ENCODE assay signal across 8 cellular contexts in the genomic region with DNA sequence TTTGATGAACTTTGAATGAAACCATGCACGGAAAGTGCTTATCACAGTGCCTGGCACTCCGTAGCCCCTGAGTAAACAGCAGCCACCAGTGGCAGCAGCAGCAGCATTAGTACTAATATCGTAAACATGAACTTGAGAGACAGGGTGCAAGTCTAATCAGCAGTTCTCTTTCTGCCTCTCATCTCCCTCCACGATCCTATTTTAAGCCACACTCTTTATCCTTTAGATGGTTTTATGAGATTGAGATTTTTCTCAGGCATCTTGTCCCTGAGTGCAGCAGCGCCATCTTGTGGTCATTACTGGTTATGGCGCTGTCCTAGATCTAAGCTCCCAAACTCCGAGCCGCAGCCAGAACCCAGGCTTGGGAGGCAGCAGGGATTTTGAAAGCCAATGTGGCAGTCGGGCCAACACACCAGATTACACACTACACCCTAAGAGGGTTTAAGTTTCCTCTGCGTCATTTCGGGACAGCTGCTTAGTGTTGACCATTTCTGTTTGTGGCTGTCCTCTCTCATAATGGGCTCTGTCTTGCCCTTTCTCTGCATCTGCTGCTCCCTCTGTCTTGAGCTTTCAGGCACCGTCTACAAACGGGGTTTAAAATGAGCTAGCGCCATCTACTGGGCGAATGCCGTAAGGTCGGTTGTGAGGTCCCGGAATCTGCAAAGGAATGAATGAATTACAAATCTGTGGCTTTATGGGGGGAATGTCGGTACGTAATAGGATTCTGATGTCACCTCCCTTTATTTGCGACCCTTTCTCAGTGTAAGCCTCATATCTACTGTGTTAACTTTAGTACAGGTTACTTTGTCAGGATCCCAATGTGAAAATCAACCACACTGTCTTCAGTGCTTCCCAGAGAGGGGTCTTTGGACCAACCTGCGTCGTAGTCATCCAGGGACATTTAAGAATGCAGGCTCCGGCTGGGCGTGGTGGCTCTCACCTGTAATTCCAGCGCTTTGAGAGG.
DNase-seq lines count a peak whose midpoint lies in the region; ATAC-seq and TF ChIP-seq lines count a peak whose summit lies in the region.

No MANE protein-coding gene starts in this region.

- no peak overlapping the region for H2BK15ac ChIP-seq in H9 (ENCODE audit: low read depth, low read length)

- H3K27ac Mint-ChIP-seq in H9: peak overlapping the region in 1 of 3 experiments; percentile 58; a peak in 1 of 7 replicates

- H3K36me3 ChIP-seq in ES-I3 (ENCODE audit: insufficient read depth, low read length) (no peaks in the 10 kb centered on the region), Loucy (ENCODE audit: insufficient read depth, low read length) (no peaks in the 10 kb centered on the region), RWPE2 (ENCODE audit: low read depth) (no peaks in the 10 kb centered on the region), neuron (ENCODE audit: insufficient read depth, low read length) (no peaks in the 10 kb centered on the region)

- no peaks in the 10 kb centered on the region; the same call in 1 of the 2 replicates for H3K4me1 ChIP-seq in ES-I3 (ENCODE audit: insufficient read depth, low read length)
- no peaks in the 10 kb centered on the region for H3K4me1 ChIP-seq in H9 (ENCODE audit: insufficient read depth, low read length)
- H3K4me1 ChIP-seq in Loucy (ENCODE audit: insufficient read depth, low read length, poor library complexity, severe bottlenecking): peaks cover 18% of the 10 kb centered on the region
- no peaks in the 10 kb centered on the region for H3K4me1 ChIP-seq in RWPE2 (ENCODE audit: insufficient read depth, poor library complexity, severe bottlenecking)
- peaks cover 3% of the 10 kb centered on the region for H3K4me1 ChIP-seq in neuron (ENCODE audit: insufficient read depth, low read length)

- H3K9me3 ChIP-seq in ES-I3 (ENCODE audit: control insufficient read depth, insufficient read depth, low read length) (no peaks in the 10 kb centered on the region), H9 (ENCODE audit: control insufficient read depth, low read depth, low read length) (no peaks in the 10 kb centered on the region), Loucy (ENCODE audit: insufficient read depth, low read depth, low read length) (no peaks in the 10 kb centered on the region), RWPE2 (ENCODE audit: severe bottlenecking) (no peaks in the 10 kb centered on the region), neuron (ENCODE audit: low read length) (no peaks in the 10 kb centered on the region)

- no peaks in the 10 kb centered on the region for H3K79me1 ChIP-seq in H9 (ENCODE audit: insufficient read depth, low read depth, low read length, poor library complexity, severe bottlenecking)

- H3K9ac ChIP-seq in ES-I3 (ENCODE audit: low read depth, low read length): peak overlapping the region; percentile 28; the same call in 1 of the 2 replicates
- H3K9ac ChIP-seq in H9 (ENCODE audit: extremely low read depth, insufficient read length, low read length): no peak overlapping the region
- H3K9ac ChIP-seq in Loucy (ENCODE audit: low read depth, low read length, poor library complexity, severe bottlenecking): no peak overlapping the region

- H3K9me2 ChIP-seq in Loucy (replicated peaks; ENCODE audit: low read depth, low read length): no peaks in the 10 kb centered on the region

- no peak overlapping the region for H3K4ac ChIP-seq in H9 (ENCODE audit: low read depth, low read length)

- H3K4me3 Mint-ChIP-seq in H9: peak overlapping the region; percentile 51 to 76

- no peak overlapping the region for H3T11ph ChIP-seq in H9 (ENCODE audit: low read length)

- H3K27me3 Mint-ChIP-seq in H9 (ENCODE audit: low read depth): peaks cover 3% of the 10 kb centered on the region; the same call in 1 of the 2 replicates

- no peak overlapping the region for H4K8ac ChIP-seq in H9 (replicated peaks; ENCODE audit: insufficient read length, low read depth, low read length)

- H3K79me2 ChIP-seq in H9 (ENCODE audit: insufficient read depth, low read length) (no peaks in the 10 kb centered on the region), Loucy (ENCODE audit: insufficient read depth, low read length) (no peaks in the 10 kb centered on the region)

- H2AK5ac ChIP-seq in H9 (ENCODE audit: insufficient read length, low read length): no peak overlapping the region

- no peak overlapping the region for H3K27ac ChIP-seq in H9 (ENCODE audit: insufficient read length, low read depth, low read length)
- no peak overlapping the region for H3K27ac ChIP-seq in RWPE2 (ENCODE audit: poor library complexity, severe bottlenecking)

- H3K4me2 ChIP-seq in H9 (ENCODE audit: insufficient read depth, insufficient read length, low read length): peak overlapping the region; percentile 47
- peak overlapping the region; percentile 69 for H3K4me2 ChIP-seq in Loucy (ENCODE audit: low read depth, low read length, poor library complexity, severe bottlenecking)

- H2BK5ac ChIP-seq in H9 (ENCODE audit: insufficient read length, low read length): no peak overlapping the region

- H3K27me3 ChIP-seq in H9 (ENCODE audit: insufficient read depth, low read length): no peaks in the 10 kb centered on the region
- H3K27me3 ChIP-seq in Loucy (ENCODE audit: insufficient read depth, low read length, poor library complexity, severe bottlenecking): no peaks in the 10 kb centered on the region
- no peaks in the 10 kb centered on the region for H3K27me3 ChIP-seq in RWPE2 (ENCODE audit: insufficient read depth, poor library complexity, severe bottlenecking)
- no peaks in the 10 kb centered on the region for H3K27me3 ChIP-seq in neuron (ENCODE audit: insufficient read depth, low read length)

- peak; percentile 87 for DNase-seq in H9
- DNase-seq in RWPE2 (ENCODE audit: low spot score): no peak
- DNase-seq in activated gamma-delta T cell treated with anti-CD3 and anti-CD28 coated beads, Interleukin-2, amount 50 U/mL, for 16 hours (ENCODE audit: low read depth): peak; percentile 80
- DNase-seq in foreskin melanocyte: peak; percentile 84
- DNase-seq in stromal cell of bone marrow (ENCODE audit: low read depth): peak; percentile 77

- H4K5ac ChIP-seq in H9 (ENCODE audit: insufficient read length, low read depth, low read length): no peak overlapping the region

- no peak overlapping the region for H3K56ac ChIP-seq in H9 (ENCODE audit: insufficient read length, low read depth, low read length)

- H4K91ac ChIP-seq in H9 (ENCODE audit: insufficient read length, low read depth, low read length): no peak overlapping the region

- H2BK20ac ChIP-seq in H9 (ENCODE audit: low read depth, low read length, poor library complexity, severe bottlenecking): no peak overlapping the region

- no peak overlapping the region for H2BK12ac ChIP-seq in H9 (ENCODE audit: insufficient read length, low read depth, low read length)

- no peak overlapping the region for H2AFZ ChIP-seq in H9 (ENCODE audit: low read length)
- peak overlapping the region; percentile 73 for H2AFZ ChIP-seq in Loucy (ENCODE audit: low read length)
- H2AFZ ChIP-seq in neuron (ENCODE audit: low read depth, low read length): peak overlapping the region; percentile 13

- H3K36me3 Mint-ChIP-seq in H9 (ENCODE audit: insufficient read depth in 1 of 3, low read depth in 3 of 3): no peaks in the 10 kb centered on the region; a peak in 1 of 7 replicates

- peaks cover 26 to 32% of the 10 kb centered on the region in 2 experiments for H3K4me1 Mint-ChIP-seq in H9

- ATAC-seq in RWPE2 (ENCODE audit: low read depth): peak; percentile 93

- H3K14ac ChIP-seq in H9 (ENCODE audit: insufficient read depth, low read length): no peak overlapping the region

- H4K20me1 ChIP-seq in H9 (ENCODE audit: control insufficient read depth, insufficient read depth, insufficient read length) (no peaks in the 10 kb centered on the region), Loucy (ENCODE audit: insufficient read depth, low read length, poor library complexity, severe bottlenecking) (no peaks in the 10 kb centered on the region)

- no peaks in the 10 kb centered on the region for H3F3A ChIP-seq in Loucy (ENCODE audit: low read depth)

- no peak overlapping the region for H3K23ac ChIP-seq in H9 (ENCODE audit: insufficient read length, low read depth, low read length)

- WGBS in H9 (ENCODE audit: extremely low coverage, insufficient read length, low lambda C conversion rate): no CpG with 5 or more reads among the region's 26 CpGs

- TF ChIP-seq CTCF in H9 (conservative IDR thresholded peaks at IDR 0.05) (peak; percentile 92), Loucy (conservative IDR thresholded peaks at IDR 0.05; ENCODE audit: low read length) (peak; percentile 97), RWPE2 (IDR thresholded peaks at IDR 0.05; ENCODE audit: poor library complexity, severe bottlenecking) (peak; percentile 99)

- no peaks in the 10 kb centered on the region for H3K9me3 Mint-ChIP-seq in H9

- H3K23me2 ChIP-seq in H9 (ENCODE audit: insufficient read length, low read depth, low read length, poor library complexity, severe bottlenecking): no peaks in the 10 kb centered on the region

- no peak overlapping the region for H3K18ac ChIP-seq in H9 (ENCODE audit: insufficient read length, low read depth, low read length)

- H2BK120ac ChIP-seq in H9 (ENCODE audit: low read depth, low read length, poor library complexity, severe bottlenecking): no peak overlapping the region

- peak overlapping the region; percentile 66 for H3K4me3 ChIP-seq in Loucy (ENCODE audit: low read length, poor library complexity, severe bottlenecking)
- peak overlapping the region; percentile 19 for H3K4me3 ChIP-seq in RWPE2 (ENCODE audit: severe bottlenecking)
- peak overlapping the region; percentile 39 for H3K4me3 ChIP-seq in neuron (ENCODE audit: low read length)
